13 cellular contexts compared by ENCODE assay signal in genomic region chr15:60399931-60400330, GRCh38. TPM values are rescaled to one million over a fixed set of nuclear protein-coding genes. Genes with fewer than 3 reads are reported as not detected.
DNase-seq lines count a peak whose midpoint lies in the region; ATAC-seq, FAIRE-seq and TF ChIP-seq lines count a peak whose summit lies in the region.
"Had no signal": no experiment of that assay in that cellular context is flagged by ENCODE, and none has a peak within 500 bp of the region (broad histone marks: within the 10 kb centered on the region; RNA-seq: fewer than 3 reads in every experiment).

No MANE protein-coding gene starts in this region.

- no peak overlapping the region for H4K91ac ChIP-seq in mesenchymal stem cell (ENCODE audit: low read length)

- CTCF ChIA-PET in HepG2 (lab: Yijun Ruan, JAX; ENCODE audit: low intra/inter-chr PET ratio, low total read pairs) = no interaction called here

- no peak overlapping the region for H3K18ac ChIP-seq in mesenchymal stem cell (ENCODE audit: low read depth in 1 of 2, low read length in 2 of 2)

- peak overlapping the region; percentile 95 for H3K27ac ChIP-seq in HepG2 (ENCODE audit: extremely low read length, insufficient read depth, low read length)
- H3K27ac ChIP-seq in right lobe of liver = no peak overlapping the region
- peak overlapping the region; percentile 94 for H3K27ac ChIP-seq in mesenchymal stem cell (ENCODE audit: low read length, poor library complexity, severe bottlenecking)
- H3K27ac ChIP-seq in vagina = peak overlapping the region; percentile 54

- ATAC-seq in HepG2 (no peak), right lobe of liver (no peak), sciatic nerve (no peak), GM18498 (IDR thresholded peaks at IDR 0.05; ENCODE audit: unreplicated experiment) (no peak)

- peak overlapping the region in 3 of 5 experiments; percentile 85 to 95 (median 93) for H3K27ac Mint-ChIP-seq in brain

- in situ Hi-C loops in HepG2 (cut with HindIII; ENCODE audit: extremely low pct_ligation_motif_present, low pct_unique_long_range_greater_than_20kb) = no loop called here

- no peak overlapping the region for H2BK15ac ChIP-seq in mesenchymal stem cell (ENCODE audit: low read depth, poor library complexity, severe bottlenecking)

- H3K4me2 ChIP-seq in HepG2 (ENCODE audit: low read depth, low read length) = peak overlapping the region; percentile 98
- no peak overlapping the region for H3K4me2 ChIP-seq in mesenchymal stem cell (ENCODE audit: low read length, poor library complexity, severe bottlenecking)

- POLR2A ChIA-PET in HepG2 (lab: Yijun Ruan, JAX) = interaction anchor here (0.9 to 5.6 kb wide), 4 partner anchors 9 to 25 kb away, joined by 3 to 59 read pairs (median 6); no protein-coding TSS in a partner anchor

- TF ChIP-seq CTCF in HepG2 (CRISPR knock-in tag; IDR thresholded peaks at IDR 0.05) (no peak), right lobe of liver (IDR thresholded peaks at IDR 0.05) (no peak), brain (conservative IDR thresholded peaks at IDR 0.05) (no peak), vagina (IDR thresholded peaks at IDR 0.05) (no peak)

- DNase-seq in HepG2 (ENCODE audit: low spot score) (no peak), right lobe of liver (no peak), mesenchymal stem cell (peak; percentile 54), vagina (ENCODE audit: extremely low spot score in 2 of 2) (no peak), sciatic nerve (ENCODE audit: low spot score) (no peak), UCSD-AML1 (lab: John Stamatoyannopoulos, UW; ENCODE audit: unreplicated experiment) (no peak)
- DNase-seq: activated CD4-positive, alpha-beta T cell treated with anti-CD3 and anti-CD28 coated beads, Interleukin-2, amount 50 U/mL, for 4 hours; glutamatergic neuron; naive B cell; NCI-H1092; OCI-M1 had no signal

- H3K36me3 ChIP-seq in HepG2 (replicated peaks in 1 of 2; ENCODE audit: control insufficient read depth in 1 of 2, insufficient read depth in 2 of 2, low read length in 2 of 2) = peaks cover 1 to 12% of the 10 kb centered on the region in 2 experiments; a peak in 3 of 5 replicates
- no peaks in the 10 kb centered on the region for H3K36me3 ChIP-seq in right lobe of liver
- peaks cover 0 to 19% of the 10 kb centered on the region in 2 experiments for H3K36me3 ChIP-seq in mesenchymal stem cell (ENCODE audit: control insufficient read depth in 1 of 2, insufficient read depth in 2 of 2, low read depth in 1 of 2, low read length in 2 of 2)
- peaks cover 0 to 6% of the 10 kb centered on the region in 2 donors for H3K36me3 ChIP-seq in vagina

- H3K14ac ChIP-seq in mesenchymal stem cell (ENCODE audit: low read length in 2 of 2) = no peak overlapping the region

- peaks cover 0 to 2% (median 0%) of the 10 kb centered on the region in 5 experiments for H3K9me3 Mint-ChIP-seq in brain
- H3K9me3 Mint-ChIP-seq: naive B cell had no signal

- H3K9me3 ChIP-seq in HepG2 (ENCODE audit: low read length) (no peaks in the 10 kb centered on the region), right lobe of liver (no peaks in the 10 kb centered on the region), mesenchymal stem cell (ENCODE audit: control insufficient read depth, low read length) (no peaks in the 10 kb centered on the region), vagina (no peaks in the 10 kb centered on the region)

- no peaks in the 10 kb centered on the region for H3K36me3 Mint-ChIP-seq in brain
- H3K36me3 Mint-ChIP-seq: naive B cell had no signal

- peak overlapping the region; percentile 91 for H2BK5ac ChIP-seq in mesenchymal stem cell (ENCODE audit: low read depth, low read length, poor library complexity, severe bottlenecking)

- H3K27me3 Mint-ChIP-seq in brain = peaks cover 19% of the 10 kb centered on the region
- H3K27me3 Mint-ChIP-seq: naive B cell had no signal

- no peak overlapping the region for H2BK12ac ChIP-seq in mesenchymal stem cell (ENCODE audit: low read length in 2 of 2)

- WGBS in HepG2 (ENCODE audit: low lambda C conversion rate) = 91% methylated on average over 1 of the region's 1 CpG
- WGBS in right lobe of liver (ENCODE audit: insufficient coverage, low coverage, low lambda C conversion rate, missing lambda C conversion rate) = 88% methylated on average over 1 of the region's 1 CpG
- no CpG with 5 or more reads among the region's 1 CpG for WGBS in mesenchymal stem cell

- no peak overlapping the region for H2BK120ac ChIP-seq in mesenchymal stem cell (ENCODE audit: low read depth, low read length)

- TF ChIP-seq EP300 in HepG2 (IDR thresholded peaks at IDR 0.05; ENCODE audit: low read depth in 2 of 2, low read length in 2 of 2) (no peak), HepG2 (CRISPR knock-in tag; IDR thresholded peaks at IDR 0.05; ENCODE audit: borderline replicate concordance) (no peak)

- no peak overlapping the region for H2AK5ac ChIP-seq in mesenchymal stem cell (ENCODE audit: low read length, severe bottlenecking)

- no peak overlapping the region for H4K8ac ChIP-seq in mesenchymal stem cell (ENCODE audit: low read length)

- H3K4me3 ChIP-seq in HepG2 (replicated peaks in 1 of 3; ENCODE audit: insufficient read depth in 1 of 3, low read depth in 2 of 3, low read length in 3 of 3) (peak overlapping the region in 2 of 3 experiments; percentile 43 to 65; a peak in 2 of 6 replicates), right lobe of liver (no peak overlapping the region), mesenchymal stem cell (ENCODE audit: insufficient read depth in 1 of 2, low read depth in 1 of 2, low read length in 2 of 2) (peak overlapping the region in 1 of 2 experiments; percentile 69), vagina (peak overlapping the region in 1 of 2 donors; percentile 99)

- intact Hi-C loops in HepG2 (cut with micrococcal nuclease; ENCODE audit: unreplicated experiment) (no loop called here), right lobe of liver (cut with DNase I) (no loop called here), vagina (cut with DNase I) (no loop called here), sciatic nerve (cut with DNase I) (no loop called here)

- no peak overlapping the region for H3K23ac ChIP-seq in mesenchymal stem cell (ENCODE audit: low read length in 2 of 2)

- peak overlapping the region in 2 of 5 experiments; percentile 81 to 86 for H3K4me3 Mint-ChIP-seq in brain

- no peak for TF ChIP-seq RAD21 in HepG2 (CRISPR knock-in tag; IDR thresholded peaks at IDR 0.05)

- no peaks in the 10 kb centered on the region for H4K20me1 ChIP-seq in HepG2 (ENCODE audit: insufficient read depth, low read length)

- H2AFZ ChIP-seq in HepG2 (ENCODE audit: low read length) = no peak overlapping the region
- no peak overlapping the region for H2AFZ ChIP-seq in mesenchymal stem cell (ENCODE audit: low read depth, low read length)

- no peak for TF ChIP-seq POLR2A in HepG2 (IDR thresholded peaks at IDR 0.05; ENCODE audit: insufficient read depth in 1 of 2, low read depth in 2 of 2, low read length in 2 of 2)
- TF ChIP-seq POLR2A in right lobe of liver (IDR thresholded peaks at IDR 0.05) = no peak
- TF ChIP-seq POLR2A in vagina (IDR thresholded peaks at IDR 0.05) = no peak

- H3K79me2 ChIP-seq in HepG2 (ENCODE audit: insufficient read depth, low read length) = peaks cover 60% of the 10 kb centered on the region

- H3K79me1 ChIP-seq in mesenchymal stem cell (replicated peaks; ENCODE audit: low read length, poor library complexity, severe bottlenecking) = no peaks in the 10 kb centered on the region

- BruUV-seq in HepG2 (replicated peaks; lab: Mats Ljungman, UMichigan) = no TSS peak

- H3K4me1 ChIP-seq in HepG2 (ENCODE audit: insufficient read depth, low read length) (peaks cover 91% of the 10 kb centered on the region), right lobe of liver (peaks cover 0 to 36% (median 10%) of the 10 kb centered on the region in 4 donors), mesenchymal stem cell (ENCODE audit: control insufficient read depth, insufficient read depth, low read depth, low read length) (peaks cover 18% of the 10 kb centered on the region), vagina (peaks cover 32% of the 10 kb centered on the region)

- peaks cover 65% of the 10 kb centered on the region for H3K4me1 Mint-ChIP-seq in brain

- peak overlapping the region; percentile 84 for H3K9ac ChIP-seq in HepG2 (ENCODE audit: insufficient read depth, low read depth, low read length)
- peak overlapping the region; percentile 92 for H3K9ac ChIP-seq in mesenchymal stem cell (ENCODE audit: low read length)

- FAIRE-seq in HepG2 (lab: Jason Lieb, UNC) = no peak

- H3K4ac ChIP-seq in mesenchymal stem cell (ENCODE audit: low read depth in 1 of 2, low read length in 2 of 2) = no peak overlapping the region

- no peaks in the 10 kb centered on the region; a peak in 1 of 5 replicates for H3K27me3 ChIP-seq in HepG2 (ENCODE audit: control insufficient read depth in 1 of 2, insufficient read depth in 2 of 2, low read length in 2 of 2)
- H3K27me3 ChIP-seq in right lobe of liver = no peaks in the 10 kb centered on the region
- no peaks in the 10 kb centered on the region for H3K27me3 ChIP-seq in mesenchymal stem cell (ENCODE audit: control insufficient read depth in 1 of 2, insufficient read depth in 1 of 2, low read length in 2 of 2)
- no peaks in the 10 kb centered on the region for H3K27me3 ChIP-seq in vagina

RNA-seq across cellular contexts. Expression of gene ANXA2, which starts 2.1 kb away (rescaled TPM):
- total RNA-seq in HepG2 (2016; rRNA removed; fragmentation: Illumina TruSeq; extraction: Trizol) (196 and 233 TPM in 2 replicates), right lobe of liver (100 to 1,000 TPM in 3 of 6 experiments, 10 to 100 TPM in 3; 62.2 to 419 (median 178) TPM), vagina (1,230 TPM), sciatic nerve (904 TPM)
- 267 and 332 TPM in 2 replicates for total RNA-seq in HepG2 (2016; cell fraction: cytosol; rRNA removed; fragmentation: Illumina TruSeq; extraction: Trizol; ENCODE audit: low read depth)
- total RNA-seq in HepG2 (2016; cell fraction: insoluble cytoplasmic fraction; rRNA removed; fragmentation: Illumina TruSeq; extraction: Trizol) = 199 and 222 TPM in 2 replicates
- 458 TPM in 2 replicates for total RNA-seq in HepG2 (2016; cell fraction: membrane; rRNA removed; fragmentation: Illumina TruSeq; extraction: Trizol)
- total RNA-seq in HepG2 (2016; cell fraction: nucleus; rRNA removed; fragmentation: Illumina TruSeq; extraction: Trizol) = 71.2 and 77.0 TPM in 2 replicates
- polyA plus RNA-seq in HepG2 (2011; rRNA removed) (530 and 613 TPM in 2 replicates), brain (ENCODE audit: insufficient read depth, low read depth, low replicate concordance) (439 TPM)
- 1,111 and 1,129 TPM in 2 replicates for polyA plus RNA-seq in HepG2 (2011; cell fraction: cytosol; rRNA removed)
- 334 and 382 TPM in 2 replicates for polyA plus RNA-seq in HepG2 (2011; cell fraction: nucleus; rRNA removed)
- 408 and 609 TPM in 2 replicates for polyA plus RNA-seq in HepG2 (2012)
- 359 and 376 TPM in 2 replicates for polyA plus RNA-seq in HepG2 (2016; cell fraction: cytosol; fragmentation: Illumina TruSeq; extraction: Trizol; ENCODE audit: low read depth)
- 206 and 224 TPM in 2 replicates for polyA plus RNA-seq in HepG2 (2016; cell fraction: insoluble cytoplasmic fraction; fragmentation: Illumina TruSeq; extraction: Trizol; ENCODE audit: low read depth)
- 410 and 414 TPM in 2 replicates for polyA plus RNA-seq in HepG2 (2016; cell fraction: membrane; fragmentation: Illumina TruSeq; extraction: Trizol; ENCODE audit: low read depth)
- 104 and 114 TPM in 2 replicates for polyA plus RNA-seq in HepG2 (2016; cell fraction: nucleus; fragmentation: Illumina TruSeq; extraction: Trizol; ENCODE audit: insufficient read depth, low read depth)
- polyA minus RNA-seq in HepG2 (2011; rRNA and poly(A)+ RNA removed; ENCODE audit: low replicate concordance) = 575 and 2,115 TPM in 2 replicates
- polyA minus RNA-seq in HepG2 (2011; cell fraction: cytosol; rRNA and poly(A)+ RNA removed) = 200 and 206 TPM in 2 replicates
- 181 and 211 TPM in 2 replicates for polyA minus RNA-seq in HepG2 (2011; cell fraction: nucleus; rRNA and poly(A)+ RNA removed)
- polyA plus RNA-seq in mesenchymal stem cell (2013, experiment 1 of 2) = 2,051 TPM
- 2,053 TPM for polyA plus RNA-seq in mesenchymal stem cell (2013, experiment 2 of 2)

Comparison
In these comparisons a context has a peak if more than half of its experiments do, and no peak if none do; other contexts are left out.
1. H3K27ac ChIP-seq: peak in HepG2 (single experiment), mesenchymal stem cell (single experiment) and vagina (single experiment); none in right lobe of liver (0 of 3).
2. H3K4me3 ChIP-seq: peak in HepG2 (2 of 3); none in right lobe of liver (0 of 3).